Comparison of ENCODE assay signal across 8 cellular contexts in the genomic region with DNA sequence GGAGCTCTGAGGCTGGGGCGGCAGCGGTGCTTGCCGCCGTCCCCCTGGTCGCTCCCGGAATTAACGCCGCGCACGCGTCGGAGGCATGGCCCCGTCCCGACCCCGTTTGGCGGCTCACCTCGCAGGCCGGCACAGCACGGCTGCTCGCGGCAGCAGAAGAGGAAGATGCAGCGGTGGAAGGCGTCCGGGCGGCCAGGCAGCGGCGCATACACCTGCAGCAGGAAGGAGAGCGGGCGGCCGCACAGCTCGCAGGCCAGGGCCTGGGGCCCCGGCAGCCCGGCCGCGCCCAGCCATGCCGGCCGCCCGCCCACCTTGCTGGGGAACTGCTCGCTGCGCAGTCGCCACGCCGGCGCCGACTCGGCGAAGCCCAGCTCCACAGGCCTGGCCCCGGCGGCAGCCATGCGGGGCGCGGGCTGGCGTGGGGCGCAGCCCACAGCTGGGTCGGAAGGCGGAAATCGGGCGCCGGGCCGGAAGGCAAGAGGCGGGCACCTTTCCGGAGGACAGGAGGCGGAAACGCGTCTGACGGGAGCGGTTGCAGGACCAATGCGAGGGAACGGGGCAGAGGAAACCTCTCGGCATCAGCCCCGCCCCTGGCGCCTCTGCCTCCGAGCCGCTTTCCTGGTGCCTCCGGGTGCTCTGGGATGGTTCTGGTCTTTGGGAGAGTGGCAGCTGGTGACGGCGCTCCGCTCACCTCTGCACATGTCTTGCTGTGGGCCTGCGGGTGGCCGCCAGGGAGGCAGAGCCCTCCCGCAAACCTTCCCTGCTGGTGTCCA. TPM values are rescaled to one million over a fixed set of nuclear protein-coding genes. Genes with fewer than 3 reads are reported as not detected.
DNase-seq lines count a peak whose midpoint lies in the region; ATAC-seq and TF ChIP-seq lines count a peak whose summit lies in the region.

A gene with protein sequence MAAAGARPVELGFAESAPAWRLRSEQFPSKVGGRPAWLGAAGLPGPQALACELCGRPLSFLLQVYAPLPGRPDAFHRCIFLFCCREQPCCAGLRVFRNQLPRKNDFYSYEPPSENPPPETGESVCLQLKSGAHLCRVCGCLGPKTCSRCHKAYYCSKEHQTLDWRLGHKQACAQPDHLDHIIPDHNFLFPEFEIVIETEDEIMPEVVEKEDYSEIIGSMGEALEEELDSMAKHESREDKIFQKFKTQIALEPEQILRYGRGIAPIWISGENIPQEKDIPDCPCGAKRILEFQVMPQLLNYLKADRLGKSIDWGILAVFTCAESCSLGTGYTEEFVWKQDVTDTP (minus strand): TSS at position 457 of the 773 bp plus-strand sequence. CDS start 56 bp downstream, at position 401.

- CTCF ChIA-PET in activated CD8-positive, alpha-beta memory T cell treated with anti-CD3 and anti-CD28 coated beads for 36 hours (lab: Charles Lee) = interaction anchor here (0.6 to 2.1 kb wide), 5 partner anchors 10 to 40 kb away, joined by 3 to 11 read pairs (median 3); partner anchors contain the start of genes PSMB1 and TBP

- H3K27me3 Mint-ChIP-seq in memory B cell = peaks cover 1% of the 10 kb centered on the region

- peaks cover 15% of the 10 kb centered on the region for H3K36me3 Mint-ChIP-seq in memory B cell

- no peaks in the 10 kb centered on the region for H3K9me3 Mint-ChIP-seq in memory B cell

- TF ChIP-seq CTCF in GM20000 (IDR thresholded peaks at IDR 0.05; ENCODE audit: extremely low read depth, missing control alignments) = no peak

- H3K27ac ChIP-seq in effector memory CD4-positive, alpha-beta T cell (ENCODE audit: insufficient read depth, low read length, poor library complexity, severe bottlenecking) = peak within 1 kb of the TSS; percentile 83

- DNase-seq in CMK (ENCODE audit: low read depth) = peak; percentile 73
- peak; percentile 97 for DNase-seq in GM20000 (ENCODE audit: low spot score)
- DNase-seq in HT-29 (ENCODE audit: low spot score) = peak; percentile 94
- peak; percentile 90 for DNase-seq in NK-92 treated with Interleukin-12 subunit alpha and Interleukin-12 subunit beta, amount 100 ng/mL, for 24 hours (lab: John Stamatoyannopoulos, UW)
- peak; percentile 81 to 88 (median 84) for DNase-seq in effector memory CD4-positive, alpha-beta T cell
- peak; percentile 83 to 89 for DNase-seq in memory B cell (ENCODE audit: low spot score in 2 of 2)
- DNase-seq in stimulated activated CD8-positive, alpha-beta memory T cell treated with anti-CD3 and anti-CD28 coated beads, Interleukin-12 subunit alpha, Interleukin-12 subunit beta, amount 100 ng/mL, for 24 hours (ENCODE audit: extremely low read depth) = peak; percentile 84

- H3K4me3 Mint-ChIP-seq in memory B cell = peak within 1 kb of the TSS; percentile 97

- H3K27ac Mint-ChIP-seq in memory B cell = peak within 1 kb of the TSS; percentile 93

- peaks cover 14% of the 10 kb centered on the region for H3K4me1 Mint-ChIP-seq in memory B cell

- H3K36me3 ChIP-seq in effector memory CD4-positive, alpha-beta T cell (ENCODE audit: control insufficient read depth, insufficient read depth, low read length) = peaks cover 21% of the 10 kb centered on the region

- peaks cover 7% of the 10 kb centered on the region for H3K4me1 ChIP-seq in effector memory CD4-positive, alpha-beta T cell (ENCODE audit: control insufficient read depth, insufficient read depth, low read length, poor library complexity, severe bottlenecking)

- peak; percentile 93 for ATAC-seq in memory B cell (ENCODE audit: low read depth)

- peak within 1 kb of the TSS; percentile 84 for H3K4me3 ChIP-seq in effector memory CD4-positive, alpha-beta T cell (ENCODE audit: insufficient read depth, low read depth, low read length, poor library complexity, severe bottlenecking)

- no peaks in the 10 kb centered on the region for H3K27me3 ChIP-seq in effector memory CD4-positive, alpha-beta T cell (replicated peaks; ENCODE audit: control insufficient read depth, insufficient read depth, low read length, poor library complexity, severe bottlenecking)

- POLR2A ChIA-PET in activated CD8-positive, alpha-beta memory T cell treated with anti-CD3 and anti-CD28 coated beads for 36 hours (lab: Charles Lee) = interaction anchor here (0.9 to 1.9 kb wide), 5 partner anchors 29 to 882 kb away, joined by 3 to 11 read pairs (median 4); partner anchors contain the start of genes C6orf120, PHF10, PSMB1 and TBP

- H3K9me3 ChIP-seq in effector memory CD4-positive, alpha-beta T cell (ENCODE audit: control insufficient read depth, low read length) = no peaks in the 10 kb centered on the region

RNA-seq across cellular contexts. Expression of the gene that starts here (rescaled TPM):
- 117 and 128 TPM in 2 replicates for total RNA-seq in HT-29 (2014; rRNA removed; shearing (Covaris generic))
- 100 to 1,000 TPM; 147 to 152 TPM for total RNA-seq in activated CD8-positive, alpha-beta memory T cell treated with anti-CD3 and anti-CD28 coated beads for 36 hours

Comparison
In these comparisons a context has a peak if more than half of its experiments do, and no peak if none do; other contexts are left out.
1. Peak in every context shown above with its lines: DNase-seq, ATAC-seq, H3K4me3 ChIP-seq and H3K27ac ChIP-seq.